ENCODE assay signal across 34 cellular contexts in the genomic region with DNA sequence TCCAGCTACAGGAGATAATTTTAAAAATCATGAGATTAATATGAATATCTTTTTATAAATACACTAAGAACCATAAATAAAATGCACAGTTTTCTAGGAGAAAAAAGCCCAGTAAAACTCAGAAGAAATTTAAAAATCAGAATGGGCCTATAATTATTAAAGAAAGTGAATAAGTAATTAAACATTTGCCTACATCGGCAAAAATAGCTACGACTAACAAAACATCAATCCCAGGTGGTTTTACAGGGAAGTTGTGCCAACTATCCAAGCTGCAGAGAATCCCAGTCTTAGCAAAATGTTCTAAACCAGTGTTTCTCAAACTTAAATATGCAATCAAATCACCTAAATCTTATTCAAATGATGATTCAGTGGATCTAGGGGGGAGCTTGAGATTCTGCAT.
"Had no signal": no experiment of that assay in that cellular context is flagged by ENCODE, and none has a peak within 500 bp of the region (broad histone marks: within the 10 kb centered on the region; RNA-seq: fewer than 3 reads in every experiment).

No MANE protein-coding gene starts in this region.

- H3K36me3 ChIP-seq: adrenal gland, ascending aorta, brain microvascular endothelial cell, breast epithelium, cardiac muscle cell had no signal

- H3K27me3 ChIP-seq: adrenal gland, ascending aorta, body of pancreas, brain microvascular endothelial cell, breast epithelium, cardiac muscle cell had no signal

- H3K4me1 ChIP-seq: adrenal gland, ascending aorta, body of pancreas, breast epithelium had no signal

- H3K4me3 ChIP-seq: adrenal gland, ascending aorta, body of pancreas, breast epithelium, cardiac muscle cell had no signal

- DNase-seq: activated effector memory CD4-positive, alpha-beta T cell treated with anti-CD3 and anti-CD28 coated beads, Interleukin-2, amount 50 U/mL, for 16 hours; activated effector memory CD4-positive, alpha-beta T cell treated with Interleukin-2 at 50 U/mL for 16 hours; activated gamma-delta T cell; activated gamma-delta T cell treated with Interleukin-2 at 50 U/mL for 16 hours; activated naive CD4-positive, alpha-beta T cell; activated naive CD4-positive, alpha-beta T cell treated with anti-CD3 and anti-CD28 coated beads for 36 hours; activated naive CD4-positive, alpha-beta T cell treated with anti-CD3 and anti-CD28 coated beads, Interleukin-2, amount 10 ng/mL, durations not matched to agents 7 days and 5 days; activated naive CD4-positive, alpha-beta T cell treated with anti-CD3 and anti-CD28 coated beads, Interleukin-2, amount 50 U/mL, for 16 hours; activated naive CD4-positive, alpha-beta T cell treated with Interleukin-2 at 50 U/mL for 16 hours; activated naive CD8-positive, alpha-beta T cell treated with anti-CD3 and anti-CD28 coated beads for 36 hours; activated naive CD8-positive, alpha-beta T cell treated with anti-CD3 and anti-CD28 coated beads, Interleukin-2, amount 10 ng/mL, durations not matched to agents 7 days and 5 days; activated naive CD8-positive, alpha-beta T cell treated with anti-CD3 and anti-CD28 coated beads, Interleukin-2, amount 50 U/mL, for 24 hours; activated T-cell treated with anti-CD3 and anti-CD28 coated beads, Interleukin-2, amount 50 U/mL, for 1 hour; activated T-cell treated with anti-CD3 and anti-CD28 coated beads, Interleukin-2, amount 50 U/mL, for 24 hours; activated T-cell treated with anti-CD3 and anti-CD28 coated beads, Interleukin-2, amount 50 U/mL, for 4 hours; activated T-cell treated with anti-CD3 and anti-CD28 coated beads, Interleukin-2, amount 50 U/mL, for 48 hours; activated T-cell treated with anti-CD3 and anti-CD28 coated beads, Interleukin-2, amount 50 U/mL, for 72 hours; adrenal gland; amniotic stem cell; amygdala; anterior cingulate cortex; aorta; body of pancreas; brain microvascular endothelial cell; caudate nucleus; central memory CD4-positive, alpha-beta T cell; cerebellar nuclear complex had no signal

- FAIRE-seq: astrocyte, bronchial epithelial cell had no signal

- H3K9me3 ChIP-seq: adrenal gland, ascending aorta, body of pancreas, breast epithelium had no signal

- ATAC-seq: activated naive CD4-positive, alpha-beta T cell treated with anti-CD3 and anti-CD28 coated beads, Interleukin-2, amount 50 U/mL, for 72 hours; activated naive CD8-positive, alpha-beta T cell treated with anti-CD3 and anti-CD28 coated beads, Interleukin-2, amount 50 U/mL, for 24 hours; activated T-cell treated with anti-CD3 and anti-CD28 coated beads, Interleukin-2, amount 50 U/mL, for 4 hours; activated T-cell treated with anti-CD3 and anti-CD28 coated beads, Interleukin-2, amount 50 U/mL, for 72 hours; activated T-helper 17 cell treated with anti-CD3 and anti-CD28 coated beads, Interleukin-2, amount 50 U/mL, for 72 hours; body of pancreas had no signal

- H3K27ac ChIP-seq: adrenal gland, ascending aorta, body of pancreas, brain microvascular endothelial cell, breast epithelium, cardiac muscle cell had no signal
